In genomic region chr7:103796296-103796962, GRCh38 we compare ENCODE assay signal across 22 cellular contexts.
DNase-seq lines count a peak whose midpoint lies in the region; ATAC-seq and TF ChIP-seq lines count a peak whose summit lies in the region.
"Had no signal": no experiment of that assay in that cellular context is flagged by ENCODE, and none has a peak within 500 bp of the region (broad histone marks: within the 10 kb centered on the region; RNA-seq: fewer than 3 reads in every experiment).

No MANE protein-coding gene starts in this region.

- H3K4me3 ChIP-seq in GM23248 (no peak overlapping the region), PC-3 (ENCODE audit: low read length) (no peak overlapping the region)
- H3K4me3 ChIP-seq: BLaER1, GM12878 had no signal

- H3K9me2 ChIP-seq in GM23248 (ENCODE audit: insufficient read depth), result no peaks in the 10 kb centered on the region
- no peaks in the 10 kb centered on the region for H3K9me2 ChIP-seq in PC-3 (replicated peaks; ENCODE audit: low read length)

- in situ Hi-C loops in GM23248 (cut with MboI), result no loop called here

- H3K4me2 ChIP-seq in GM23248 (ENCODE audit: unreplicated experiment) (no peak overlapping the region), PC-3 (ENCODE audit: low read length) (no peak overlapping the region)
- H3K4me2 ChIP-seq: BLaER1 had no signal

- DNase-seq in GM23248 (no peak), PC-3 (no peak), fibroblast of gingiva (ENCODE audit: low read depth) (peak; percentile 53)
- no peak for DNase-seq in activated CD8-positive, alpha-beta memory T cell treated with anti-CD3 and anti-CD28 coated beads for 24 hours
- DNase-seq in activated naive CD4-positive, alpha-beta T cell treated with Interleukin-2 at 50 U/mL for 16 hours, result no peak
- no peak for DNase-seq in stimulated activated effector memory CD8-positive, alpha-beta T cell treated with anti-CD3 and anti-CD28 coated beads, Interleukin-12 subunit alpha, Interleukin-12 subunit beta, amount 100 ng/mL, for 72 hours (ENCODE audit: low spot score in 2 of 2)
- DNase-seq: 8988T; ACHN; BE2C; C1 segment of cervical spinal cord; CD4-positive, alpha-beta memory T cell; CD4-positive, CD25-positive, alpha-beta regulatory T cell; CD8-positive, alpha-beta memory T cell; DMS 273 treated with DMSO at 0.1 percent for 48 hours; DMS153; DMS79; DND-41; EL; GDM1 had no signal

- H2AFZ ChIP-seq in GM23248 (0 out of 2 replicates have a peak overlapping the region, but pooled peaks have one; percentile 31), PC-3 (ENCODE audit: low read length) (no peak overlapping the region)

- CTCF ChIA-PET in PC-3 (lab: Charles Lee), result interaction anchor here (0.6 kb wide), 1 partner anchor 37 kb away, joined by 3 read pairs; no protein-coding TSS in a partner anchor

- peaks cover 5% of the 10 kb centered on the region for H3K4me1 ChIP-seq in GM23248 (ENCODE audit: insufficient read depth)
- H3K4me1 ChIP-seq in PC-3 (ENCODE audit: insufficient read depth, low read length), result peaks cover 20% of the 10 kb centered on the region
- H3K4me1 ChIP-seq: BLaER1 had no signal

- H3K4me3 Mint-ChIP-seq in stimulated activated effector memory CD8-positive, alpha-beta T cell treated with anti-CD3 and anti-CD28 coated beads, Interleukin-12 subunit alpha, Interleukin-12 subunit beta, amount 100 ng/mL, for 72 hours, result no peak overlapping the region
- H3K4me3 Mint-ChIP-seq: CD14-positive monocyte; CD4-positive, alpha-beta memory T cell; CD4-positive, CD25-positive, alpha-beta regulatory T cell; CD8-positive, alpha-beta memory T cell had no signal

- no peak for ATAC-seq in PC-3
- ATAC-seq in stimulated activated effector memory CD8-positive, alpha-beta T cell treated with anti-CD3 and anti-CD28 coated beads, Interleukin-12 subunit alpha, Interleukin-12 subunit beta, amount 100 ng/mL, for 72 hours, result no peak
- ATAC-seq: GM12878 had no signal

- intact Hi-C loops in PC-3 (cut with micrococcal nuclease), result no loop called here

- H3K9me3 Mint-ChIP-seq in stimulated activated effector memory CD8-positive, alpha-beta T cell treated with anti-CD3 and anti-CD28 coated beads, Interleukin-12 subunit alpha, Interleukin-12 subunit beta, amount 100 ng/mL, for 72 hours, result no peaks in the 10 kb centered on the region

- no peak overlapping the region for H3K9ac ChIP-seq in GM23248
- H3K9ac ChIP-seq in PC-3 (ENCODE audit: low read length), result no peak overlapping the region
- H3K9ac ChIP-seq: BLaER1 had no signal

- H3K9me3 ChIP-seq in GM23248 (ENCODE audit: low read depth) (no peaks in the 10 kb centered on the region), PC-3 (ENCODE audit: low read length) (no peaks in the 10 kb centered on the region)
- H3K9me3 ChIP-seq: BE2C, BLaER1 had no signal

- H3K36me3 ChIP-seq in GM23248 (ENCODE audit: low read depth), result no peaks in the 10 kb centered on the region
- H3K36me3 ChIP-seq in PC-3 (ENCODE audit: low read depth, low read length), result no peaks in the 10 kb centered on the region
- H3K36me3 ChIP-seq: BE2C, BLaER1 had no signal

- H3K4me1 Mint-ChIP-seq in stimulated activated effector memory CD8-positive, alpha-beta T cell treated with anti-CD3 and anti-CD28 coated beads, Interleukin-12 subunit alpha, Interleukin-12 subunit beta, amount 100 ng/mL, for 72 hours, result no peaks in the 10 kb centered on the region
- H3K4me1 Mint-ChIP-seq: CD14-positive monocyte; CD4-positive, alpha-beta memory T cell; CD4-positive, CD25-positive, alpha-beta regulatory T cell; CD8-positive, alpha-beta memory T cell had no signal

- H3K27ac Mint-ChIP-seq in stimulated activated effector memory CD8-positive, alpha-beta T cell treated with anti-CD3 and anti-CD28 coated beads, Interleukin-12 subunit alpha, Interleukin-12 subunit beta, amount 100 ng/mL, for 72 hours, result no peak overlapping the region
- H3K27ac Mint-ChIP-seq: CD14-positive monocyte; CD4-positive, alpha-beta memory T cell; CD4-positive, CD25-positive, alpha-beta regulatory T cell; CD8-positive, alpha-beta memory T cell had no signal

- H3K79me2 ChIP-seq in GM23248 (ENCODE audit: insufficient read depth), result no peaks in the 10 kb centered on the region
- no peaks in the 10 kb centered on the region for H3K79me2 ChIP-seq in PC-3 (ENCODE audit: low read length)

- H3K27ac ChIP-seq in GM23248 (no peak overlapping the region), PC-3 (ENCODE audit: low read length) (peak overlapping the region; percentile 76; the same call in 1 of the 2 replicates)
- H3K27ac ChIP-seq: BLaER1 had no signal

- 24 to 26% methylated on average over 7 of the region's 7 CpGs for WGBS in GM23248 (ENCODE audit: low coverage in 1 of 2, low lambda C conversion rate in 2 of 2, missing lambda C conversion rate in 2 of 2), 2 experiments

- H4K20me1 ChIP-seq in GM23248 (ENCODE audit: insufficient read depth) (no peaks in the 10 kb centered on the region), PC-3 (ENCODE audit: low read length) (no peaks in the 10 kb centered on the region)
- H4K20me1 ChIP-seq: BLaER1 had no signal

- 0 out of 2 replicates have a peak, but pooled peaks cover 7% of the 10 kb centered on the region for H3F3A ChIP-seq in GM23248 (ENCODE audit: insufficient read depth)
- H3F3A ChIP-seq in PC-3 (ENCODE audit: low read length, unreplicated experiment), result no peaks in the 10 kb centered on the region

- H3K27me3 ChIP-seq in GM23248 (replicated peaks; ENCODE audit: insufficient read depth) (no peaks in the 10 kb centered on the region), PC-3 (ENCODE audit: low read length) (no peaks in the 10 kb centered on the region)
- H3K27me3 ChIP-seq: BE2C, BLaER1 had no signal

- no TSS peak for BruUV-seq in PC-3 (replicated peaks; lab: Mats Ljungman, UMichigan)

- no peaks in the 10 kb centered on the region for H3K36me3 Mint-ChIP-seq in stimulated activated effector memory CD8-positive, alpha-beta T cell treated with anti-CD3 and anti-CD28 coated beads, Interleukin-12 subunit alpha, Interleukin-12 subunit beta, amount 100 ng/mL, for 72 hours
- H3K36me3 Mint-ChIP-seq: CD14-positive monocyte; CD4-positive, alpha-beta memory T cell; CD4-positive, CD25-positive, alpha-beta regulatory T cell; CD8-positive, alpha-beta memory T cell had no signal

- no peak for TF ChIP-seq CTCF in PC-3 (conservative IDR thresholded peaks at IDR 0.05; ENCODE audit: low read depth, low read length)

- POLR2A ChIA-PET in PC-3 (lab: Charles Lee; ENCODE audit: unreplicated experiment), result no interaction called here
